In genomic region chr5:93150311-93151012, GRCh38 we compare ENCODE assay signal across 19 cellular contexts.
A peak's percentile ranks its signal among the peaks of the same experiment; 100 is the strongest.
DNase-seq lines count a peak whose midpoint lies in the region; ATAC-seq, FAIRE-seq and TF ChIP-seq lines count a peak whose summit lies in the region.
"Had no signal": no experiment of that assay in that cellular context is flagged by ENCODE, and none has a peak within 500 bp of the region (broad histone marks: within the 10 kb centered on the region; RNA-seq: fewer than 3 reads in every experiment).

No MANE protein-coding gene starts in this region.

- DNase-seq in EL = peak; percentile 40
- peak; percentile 78 for DNase-seq in M059J (ENCODE audit: low read depth)
- no peak for DNase-seq in bronchial epithelial cell (ENCODE audit: low read depth)
- DNase-seq in myocyte (ENCODE audit: low read depth) = peak; percentile 33
- no peak for DNase-seq in sigmoid colon
- no peak for DNase-seq in transverse colon
- DNase-seq: activated CD4-positive, alpha-beta T cell treated with anti-CD3 and anti-CD28 coated beads for 4 hours; H7; NCI-H1417 treated with DMSO at 0.1 percent for 48 hours; NCI-H524; posterior cingulate gyrus; stimulated activated CD4-positive, alpha-beta T cell treated with anti-CD3 and anti-CD28 coated beads, Interleukin-1b, Interleukin-23, amount 100 ng/mL, for 48 hours; stimulated activated naive B cell treated with anti-CD40 and anti-IgM and Interleukin-4, amounts not matched to agents 10 μg/mL and 1 μg/mL and 100 μg/mL, for 72 hours had no signal

- intact Hi-C loops in sigmoid colon (cut with DNase I) = no loop called here
- intact Hi-C loops in transverse colon (cut with DNase I; ENCODE audit: low total_unique reads) = no loop called here

- H3K27me3 ChIP-seq in bronchial epithelial cell (ENCODE audit: control insufficient read depth, insufficient read depth, low read length) = no peaks in the 10 kb centered on the region
- H3K27me3 ChIP-seq in sigmoid colon = no peaks in the 10 kb centered on the region
- no peaks in the 10 kb centered on the region for H3K27me3 ChIP-seq in transverse colon

- H3K4me1 ChIP-seq in sigmoid colon = no peaks in the 10 kb centered on the region
- no peaks in the 10 kb centered on the region for H3K4me1 ChIP-seq in transverse colon

- no peak overlapping the region for H3K4me3 ChIP-seq in bronchial epithelial cell (ENCODE audit: low read depth, low read length)
- H3K4me3 ChIP-seq in sigmoid colon = no peak overlapping the region
- no peak overlapping the region for H3K4me3 ChIP-seq in transverse colon
- H3K4me3 ChIP-seq: coronary artery had no signal

- TF ChIP-seq POLR2A in sigmoid colon (IDR thresholded peaks at IDR 0.05) (no peak), transverse colon (IDR thresholded peaks at IDR 0.05) (no peak)

- no peak for TF ChIP-seq CTCF in bronchial epithelial cell (IDR thresholded peaks at IDR 0.05; ENCODE audit: insufficient read depth, low read length, severe bottlenecking)
- TF ChIP-seq CTCF in sigmoid colon (IDR thresholded peaks at IDR 0.05) = no peak
- no peak for TF ChIP-seq CTCF in transverse colon (IDR thresholded peaks at IDR 0.05)

- in situ Hi-C loops in transverse colon (cut with MboI; ENCODE audit: low pct_ligation_motif_present in 1 of 4, low pct_unique_long_range_greater_than_20kb in 1 of 4, low sequenced_read_pairs in 3 of 4) = no loop called here

- no peaks in the 10 kb centered on the region for H3K36me3 ChIP-seq in bronchial epithelial cell (ENCODE audit: control insufficient read depth, insufficient read depth, low read length)
- H3K36me3 ChIP-seq in sigmoid colon = no peaks in the 10 kb centered on the region
- H3K36me3 ChIP-seq in transverse colon = no peaks in the 10 kb centered on the region

- peak; percentile 89 for FAIRE-seq in bronchial epithelial cell (lab: Jason Lieb, UNC)
- FAIRE-seq: frontal cortex, GM12892, TTC549 had no signal

- TF ChIP-seq EP300 in sigmoid colon (IDR thresholded peaks at IDR 0.05) (no peak), transverse colon (IDR thresholded peaks at IDR 0.05; ENCODE audit: low read depth) (no peak)

- no peaks in the 10 kb centered on the region for H3K9me3 ChIP-seq in sigmoid colon
- H3K9me3 ChIP-seq in transverse colon = no peaks in the 10 kb centered on the region

- 94% methylated on average over 3 of the region's 3 CpGs for WGBS in sigmoid colon, 2 donors
- WGBS in transverse colon (ENCODE audit: low coverage in 1 of 2), 2 donors = 94% methylated on average over 3 of the region's 3 CpGs; no CpG with 5 or more reads in 1 of the 2 donors

- H3K27ac ChIP-seq in sigmoid colon (no peak overlapping the region), transverse colon (no peak overlapping the region)
- H3K27ac ChIP-seq: coronary artery had no signal

- ATAC-seq in HG03378 (IDR thresholded peaks at IDR 0.05; ENCODE audit: unreplicated experiment) (no peak), GM18517 (IDR thresholded peaks at IDR 0.05; ENCODE audit: unreplicated experiment) (no peak)
- ATAC-seq: stimulated activated naive B cell treated with anti-CD40 and anti-IgM and Interleukin-4, amounts not matched to agents 10 μg/mL and 1 μg/mL and 100 μg/mL, for 72 hours had no signal

Comparison
In these comparisons a context has a peak if more than half of its experiments do, and no peak if none do; other contexts are left out.
1. DNase-seq: peak in EL (single experiment), M059J (single experiment) and myocyte (single experiment); none in bronchial epithelial cell (single experiment), sigmoid colon (single experiment) and transverse colon (single experiment).